ENCODE assay signal across 10 cellular contexts in the genomic region with DNA sequence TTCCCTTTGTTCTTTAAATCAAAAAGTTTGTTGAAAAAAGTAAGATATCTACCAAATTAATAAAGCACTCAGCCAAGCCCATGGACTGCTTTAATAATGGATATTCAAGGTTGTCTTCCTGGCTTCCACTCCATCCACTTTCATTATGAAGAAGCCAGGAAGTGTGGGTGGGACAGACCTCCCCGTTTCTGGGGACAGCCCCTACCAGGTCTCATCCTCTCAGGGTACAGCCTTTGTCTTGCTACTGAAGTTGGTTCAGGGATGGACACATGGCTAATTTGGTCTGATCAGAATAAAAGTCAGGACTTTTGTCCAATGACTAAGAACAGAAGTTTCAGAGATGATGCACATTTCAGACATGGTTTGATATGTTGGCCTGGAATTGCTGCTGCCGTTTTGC. TPM values are rescaled to one million over a fixed set of nuclear protein-coding genes. Genes with fewer than 3 reads are reported as not detected.
A peak's percentile ranks its signal among the peaks of the same experiment; 100 is the strongest.
DNase-seq lines count a peak whose midpoint lies in the region; ATAC-seq and TF ChIP-seq lines count a peak whose summit lies in the region.
"Had no signal": no experiment of that assay in that cellular context is flagged by ENCODE, and none has a peak within 500 bp of the region (broad histone marks: within the 10 kb centered on the region; RNA-seq: fewer than 3 reads in every experiment).

No MANE protein-coding gene starts in this region.

- POLR2A ChIA-PET in GM10248 (lab: Yijun Ruan, JAX) (no interaction called here), T-cell (lab: Charles Lee) (no interaction called here)
- POLR2A ChIA-PET in activated CD4-positive, alpha-beta memory T cell treated with anti-CD3 and anti-CD28 coated beads for 36 hours (lab: Charles Lee), result no interaction called here

- peaks cover 42% of the 10 kb centered on the region for H3K4me1 Mint-ChIP-seq in activated CD4-positive, alpha-beta T cell treated with anti-CD3 and anti-CD28 coated beads, Interleukin-2, amount 10 ng/mL, durations not matched to agents 24 days and 14 days
- H3K4me1 Mint-ChIP-seq in activated CD4-positive, alpha-beta memory T cell treated with anti-CD3 and anti-CD28 coated beads for 36 hours (ENCODE audit: low read depth), result peaks cover 24% of the 10 kb centered on the region
- H3K4me1 Mint-ChIP-seq in endothelial cell (ENCODE audit: unreplicated experiment) (no peaks in the 10 kb centered on the region), T-cell (peaks cover 6 to 14% (median 7%) of the 10 kb centered on the region in 3 donors)
- H3K4me1 Mint-ChIP-seq: nephron had no signal

- TF ChIP-seq CTCF in GM10248 (IDR thresholded peaks at IDR 0.05; ENCODE audit: control extremely low read depth, extremely low read depth, low read depth, missing control alignments) (no peak), endothelial cell (IDR thresholded peaks at IDR 0.05; ENCODE audit: unreplicated experiment) (no peak)

- no peak for ATAC-seq in GM18873 (IDR thresholded peaks at IDR 0.05; ENCODE audit: low FRiP score, unreplicated experiment)
- ATAC-seq in T-cell (replicated peaks in 1 of 4), result no peak

- no peaks in the 10 kb centered on the region for H3K27me3 Mint-ChIP-seq in activated CD4-positive, alpha-beta T cell treated with anti-CD3 and anti-CD28 coated beads, Interleukin-2, amount 10 ng/mL, durations not matched to agents 24 days and 14 days
- no peaks in the 10 kb centered on the region for H3K27me3 Mint-ChIP-seq in activated CD4-positive, alpha-beta memory T cell treated with anti-CD3 and anti-CD28 coated beads for 36 hours
- peaks cover 6% of the 10 kb centered on the region for H3K27me3 Mint-ChIP-seq in endothelial cell (ENCODE audit: unreplicated experiment)
- no peaks in the 10 kb centered on the region for H3K27me3 Mint-ChIP-seq in T-cell

- intact Hi-C loops in activated CD4-positive, alpha-beta T cell treated with anti-CD3 and anti-CD28 coated beads, Interleukin-2, amount 10 ng/mL, durations not matched to agents 24 days and 14 days (cut with micrococcal nuclease), result loop anchor here (5.0 kb wide), 1 partner anchor 155 kb away; no protein-coding TSS in a partner anchor
- intact Hi-C loops in activated CD4-positive, alpha-beta memory T cell treated with anti-CD3 and anti-CD28 coated beads for 36 hours (cut with micrococcal nuclease), result no loop called here

- peak overlapping the region; percentile 73 for H3K27ac Mint-ChIP-seq in activated CD4-positive, alpha-beta T cell treated with anti-CD3 and anti-CD28 coated beads, Interleukin-2, amount 10 ng/mL, durations not matched to agents 24 days and 14 days
- H3K27ac Mint-ChIP-seq in activated CD4-positive, alpha-beta memory T cell treated with anti-CD3 and anti-CD28 coated beads for 36 hours, result peak overlapping the region; percentile 9
- H3K27ac Mint-ChIP-seq in endothelial cell (ENCODE audit: unreplicated experiment) (no peak overlapping the region), T-cell (no peak overlapping the region)
- H3K27ac Mint-ChIP-seq: nephron had no signal

- H3K4me3 Mint-ChIP-seq in activated CD4-positive, alpha-beta T cell treated with anti-CD3 and anti-CD28 coated beads, Interleukin-2, amount 10 ng/mL, durations not matched to agents 24 days and 14 days, result peak overlapping the region; percentile 8
- no peak overlapping the region for H3K4me3 Mint-ChIP-seq in activated CD4-positive, alpha-beta memory T cell treated with anti-CD3 and anti-CD28 coated beads for 36 hours
- peak overlapping the region; percentile 18 for H3K4me3 Mint-ChIP-seq in endothelial cell (ENCODE audit: unreplicated experiment)
- no peak overlapping the region for H3K4me3 Mint-ChIP-seq in T-cell
- H3K4me3 Mint-ChIP-seq: nephron had no signal

- no peaks in the 10 kb centered on the region for H3K9me3 Mint-ChIP-seq in activated CD4-positive, alpha-beta T cell treated with anti-CD3 and anti-CD28 coated beads, Interleukin-2, amount 10 ng/mL, durations not matched to agents 24 days and 14 days
- H3K9me3 Mint-ChIP-seq in activated CD4-positive, alpha-beta memory T cell treated with anti-CD3 and anti-CD28 coated beads for 36 hours, result no peaks in the 10 kb centered on the region
- H3K9me3 Mint-ChIP-seq in endothelial cell (ENCODE audit: unreplicated experiment) (no peaks in the 10 kb centered on the region), T-cell (no peaks in the 10 kb centered on the region)
- H3K9me3 Mint-ChIP-seq: nephron had no signal

- CTCF ChIA-PET in GM10248 (lab: Yijun Ruan, JAX), result interaction anchor here (0.7 to 2.6 kb wide), 13 partner anchors 10 to 909 kb away, joined by 3 to 21 read pairs (median 4); no protein-coding TSS in a partner anchor
- CTCF ChIA-PET in activated CD4-positive, alpha-beta memory T cell treated with anti-CD3 and anti-CD28 coated beads for 36 hours (lab: Charles Lee), result interaction anchor here (0.7 to 2.0 kb wide), 4 partner anchors 12 to 181 kb away, joined by 3 to 11 read pairs (median 6); no protein-coding TSS in a partner anchor
- CTCF ChIA-PET in T-cell (lab: Charles Lee), result interaction anchor here in 1 of 2 donors (0.7 kb wide), 1 partner anchor 154 kb away, joined by 3 read pairs; no protein-coding TSS in a partner anchor

- DNase-seq in activated CD4-positive, alpha-beta T cell treated with anti-CD3 and anti-CD28 coated beads, Interleukin-2, amount 10 ng/mL, durations not matched to agents 24 days and 14 days, result peak; percentile 67
- DNase-seq in activated CD4-positive, alpha-beta T cell treated with anti-CD3 and anti-CD28 coated beads, Interleukin-2, amount 50 U/mL, for 4 hours, result no peak
- DNase-seq in GM10248 (ENCODE audit: extremely low spot score), result peak; percentile 51
- peak; percentile 30 for DNase-seq in activated CD4-positive, alpha-beta memory T cell treated with anti-CD3 and anti-CD28 coated beads for 36 hours
- no peak for DNase-seq in endothelial cell (ENCODE audit: low spot score)
- DNase-seq in NCI-H146 (lab: John Stamatoyannopoulos, UW), result no peak
- DNase-seq in T-cell, result no peak
- DNase-seq: NCI-H1694 treated with DMSO at 0.1 percent for 48 hours had no signal

- peaks cover 62% of the 10 kb centered on the region for H3K36me3 Mint-ChIP-seq in activated CD4-positive, alpha-beta T cell treated with anti-CD3 and anti-CD28 coated beads, Interleukin-2, amount 10 ng/mL, durations not matched to agents 24 days and 14 days (ENCODE audit: low read depth)
- peaks cover 2% of the 10 kb centered on the region for H3K36me3 Mint-ChIP-seq in activated CD4-positive, alpha-beta memory T cell treated with anti-CD3 and anti-CD28 coated beads for 36 hours
- peaks cover 28% of the 10 kb centered on the region for H3K36me3 Mint-ChIP-seq in endothelial cell (ENCODE audit: low read depth, unreplicated experiment)
- no peaks in the 10 kb centered on the region for H3K36me3 Mint-ChIP-seq in T-cell

RNA-seq across cellular contexts. Expression of gene CCNB2, which starts 32.6 kb away (rescaled TPM):
- 38.6 and 39.2 TPM in 2 replicates for total RNA-seq in activated CD4-positive, alpha-beta T cell treated with anti-CD3 and anti-CD28 coated beads, Interleukin-2, amount 10 ng/mL, durations not matched to agents 24 days and 14 days
- 10 to 100 TPM; 74.7 to 76.0 TPM for total RNA-seq in activated CD4-positive, alpha-beta memory T cell treated with anti-CD3 and anti-CD28 coated beads for 36 hours
- total RNA-seq in endothelial cell (ENCODE audit: unreplicated experiment), result 16.5 TPM
- total RNA-seq in T-cell, result 1 to 10 TPM in 3 of 5 donors, under 1 TPM in 2; 0.46 to 1.5 (median 1.1) TPM

Comparison
In these comparisons a context has a peak if more than half of its experiments do, and no peak if none do; other contexts are left out.
1. DNase-seq: peak in activated CD4-positive, alpha-beta T cell treated with anti-CD3 and anti-CD28 coated beads, Interleukin-2, amount 10 ng/mL, durations not matched to agents 24 days and 14 days (single experiment), GM10248 (single experiment) and activated CD4-positive, alpha-beta memory T cell treated with anti-CD3 and anti-CD28 coated beads for 36 hours (single experiment); none in activated CD4-positive, alpha-beta T cell treated with anti-CD3 and anti-CD28 coated beads, Interleukin-2, amount 50 U/mL, for 4 hours (0 of 2), endothelial cell (single experiment), NCI-H146 (single experiment) and T-cell (0 of 34).
2. H3K27ac Mint-ChIP-seq: peak in activated CD4-positive, alpha-beta T cell treated with anti-CD3 and anti-CD28 coated beads, Interleukin-2, amount 10 ng/mL, durations not matched to agents 24 days and 14 days (single experiment) and activated CD4-positive, alpha-beta memory T cell treated with anti-CD3 and anti-CD28 coated beads for 36 hours (single experiment); none in endothelial cell (single experiment) and T-cell (0 of 2).
3. H3K4me3 Mint-ChIP-seq: peak in activated CD4-positive, alpha-beta T cell treated with anti-CD3 and anti-CD28 coated beads, Interleukin-2, amount 10 ng/mL, durations not matched to agents 24 days and 14 days (single experiment) and endothelial cell (single experiment); none in activated CD4-positive, alpha-beta memory T cell treated with anti-CD3 and anti-CD28 coated beads for 36 hours (single experiment) and T-cell (0 of 3).